In genomic region chr6:53086302-53086701, GRCh38 we compare ENCODE assay signal across 23 cellular contexts.
"Had no signal": no experiment of that assay in that cellular context is flagged by ENCODE, and none has a peak within 500 bp of the region (broad histone marks: within the 10 kb centered on the region; RNA-seq: fewer than 3 reads in every experiment).

No MANE protein-coding gene starts in this region.

- H3K9ac ChIP-seq: KMS-11, SK-N-SH had no signal

- DNase-seq: IMR-90, Kasumi-1, MV-4-11, NCI-H1048, NCI-H1105, NCI-H1417, NCI-H1436 treated with DMSO at 0.1 percent for 48 hours, NCI-H1694, NCI-H1930, NCI-H2081, NCI-H2107, NCI-H226, NCI-H446, NCI-H524, NCI-H526 treated with DMSO at 0.1 percent for 48 hours, NCI-H774, SHP77, SK-N-SH, SW 1271, T-cell had no signal

- ATAC-seq: HepG2, T-cell had no signal

- H3K9me3 ChIP-seq: SK-N-SH had no signal

- H3K27ac ChIP-seq: KMS-11, RWPE1 had no signal

- FAIRE-seq: HepG2 had no signal

- H3K4me2 ChIP-seq: KMS-11, SK-N-SH had no signal
